Comparison of ENCODE assay signal across 10 cellular contexts in genomic region chr1:46393510-46393909, GRCh38. TPM values are rescaled to one million over a fixed set of nuclear protein-coding genes. Genes with fewer than 3 reads are reported as not detected.
DNase-seq lines count a peak whose midpoint lies in the region; ATAC-seq and TF ChIP-seq lines count a peak whose summit lies in the region.
"Had no signal": no experiment of that assay in that cellular context is flagged by ENCODE, and none has a peak within 500 bp of the region (broad histone marks: within the 10 kb centered on the region; RNA-seq: fewer than 3 reads in every experiment).

No MANE protein-coding gene starts in this region.

- POLR2A ChIA-PET in activated CD8-positive, alpha-beta T cell treated with anti-CD3 and anti-CD28 coated beads for 36 hours (lab: Charles Lee) = no interaction called here

- H3K9me2 ChIP-seq in hepatocyte (replicated peaks; ENCODE audit: insufficient read depth) = no peaks in the 10 kb centered on the region

- peaks cover 7% of the 10 kb centered on the region for H3K36me3 Mint-ChIP-seq in T-helper 2 cell treated with Interferon-gamma antibody and Interleukin-4, amounts not matched to agents 5 μg/mL and 100 μg/mL, for 36 hours (ENCODE audit: low read depth)
- H3K36me3 Mint-ChIP-seq in activated CD8-positive, alpha-beta T cell treated with anti-CD3 and anti-CD28 coated beads for 36 hours (ENCODE audit: low read depth) = peaks cover 22% of the 10 kb centered on the region
- H3K36me3 Mint-ChIP-seq in stimulated activated memory B cell treated with anti-CD40 and anti-IgM and Interleukin-4, amounts not matched to agents 10 μg/mL and 1 μg/mL and 100 μg/mL, for 72 hours = peaks cover 33% of the 10 kb centered on the region

- peak overlapping the region; percentile 63 for H3K4me3 Mint-ChIP-seq in T-helper 2 cell treated with Interferon-gamma antibody and Interleukin-4, amounts not matched to agents 5 μg/mL and 100 μg/mL, for 36 hours
- H3K4me3 Mint-ChIP-seq in activated CD8-positive, alpha-beta T cell treated with anti-CD3 and anti-CD28 coated beads for 36 hours = peak overlapping the region; percentile 57
- peak overlapping the region; percentile 53 for H3K4me3 Mint-ChIP-seq in stimulated activated memory B cell treated with anti-CD40 and anti-IgM and Interleukin-4, amounts not matched to agents 10 μg/mL and 1 μg/mL and 100 μg/mL, for 72 hours

- peaks cover 18% of the 10 kb centered on the region for H3K9me3 Mint-ChIP-seq in T-helper 2 cell treated with Interferon-gamma antibody and Interleukin-4, amounts not matched to agents 5 μg/mL and 100 μg/mL, for 36 hours
- peaks cover 5% of the 10 kb centered on the region for H3K9me3 Mint-ChIP-seq in activated CD8-positive, alpha-beta T cell treated with anti-CD3 and anti-CD28 coated beads for 36 hours
- peaks cover 13% of the 10 kb centered on the region for H3K9me3 Mint-ChIP-seq in stimulated activated memory B cell treated with anti-CD40 and anti-IgM and Interleukin-4, amounts not matched to agents 10 μg/mL and 1 μg/mL and 100 μg/mL, for 72 hours

- CTCF ChIA-PET in activated CD8-positive, alpha-beta T cell treated with anti-CD3 and anti-CD28 coated beads for 36 hours (lab: Charles Lee) = interaction anchor here (1.6 kb wide), 1 partner anchor 13 kb away, joined by 4 read pairs; no protein-coding TSS in a partner anchor

- H3K79me2 ChIP-seq in hepatocyte = peaks cover 28% of the 10 kb centered on the region

- H3K27ac Mint-ChIP-seq in T-helper 2 cell treated with Interferon-gamma antibody and Interleukin-4, amounts not matched to agents 5 μg/mL and 100 μg/mL, for 36 hours = no peak overlapping the region
- H3K27ac Mint-ChIP-seq in activated CD8-positive, alpha-beta T cell treated with anti-CD3 and anti-CD28 coated beads for 36 hours = no peak overlapping the region
- no peak overlapping the region for H3K27ac Mint-ChIP-seq in stimulated activated memory B cell treated with anti-CD40 and anti-IgM and Interleukin-4, amounts not matched to agents 10 μg/mL and 1 μg/mL and 100 μg/mL, for 72 hours

- H3K36me3 ChIP-seq in hepatocyte (replicated peaks; ENCODE audit: insufficient read depth, low read depth) = no peaks in the 10 kb centered on the region

- H4K20me1 ChIP-seq in hepatocyte (ENCODE audit: insufficient read depth, poor library complexity, severe bottlenecking) = peaks cover 4% of the 10 kb centered on the region

- no peak for ATAC-seq in activated CD8-positive, alpha-beta T cell treated with anti-CD3 and anti-CD28 coated beads for 36 hours
- ATAC-seq in stimulated activated memory B cell treated with anti-CD40 and anti-IgM and Interleukin-4, amounts not matched to agents 10 μg/mL and 1 μg/mL and 100 μg/mL, for 72 hours = no peak
- ATAC-seq in GM18873 (IDR thresholded peaks at IDR 0.05; ENCODE audit: low FRiP score, unreplicated experiment) (no peak), HG02642 (IDR thresholded peaks at IDR 0.05; ENCODE audit: poor library complexity, unreplicated experiment) (no peak)

- H3K4me1 Mint-ChIP-seq in T-helper 2 cell treated with Interferon-gamma antibody and Interleukin-4, amounts not matched to agents 5 μg/mL and 100 μg/mL, for 36 hours (ENCODE audit: low read depth) = peaks cover 2% of the 10 kb centered on the region
- H3K4me1 Mint-ChIP-seq in activated CD8-positive, alpha-beta T cell treated with anti-CD3 and anti-CD28 coated beads for 36 hours (ENCODE audit: low read depth) = peaks cover 4% of the 10 kb centered on the region
- no peaks in the 10 kb centered on the region for H3K4me1 Mint-ChIP-seq in stimulated activated memory B cell treated with anti-CD40 and anti-IgM and Interleukin-4, amounts not matched to agents 10 μg/mL and 1 μg/mL and 100 μg/mL, for 72 hours

- 14% methylated on average over 12 of the region's 12 CpGs for WGBS in hepatocyte (ENCODE audit: low lambda C conversion rate, missing lambda C conversion rate)

- peak overlapping the region; percentile 78 for H3K27ac ChIP-seq in hepatocyte

- H3K27me3 ChIP-seq in hepatocyte = no peaks in the 10 kb centered on the region

- peak overlapping the region; percentile 94 for H3K4me2 ChIP-seq in hepatocyte

- H3K4me1 ChIP-seq in hepatocyte (ENCODE audit: insufficient read depth) = peaks cover 22% of the 10 kb centered on the region

- no peaks in the 10 kb centered on the region for H3K9me3 ChIP-seq in hepatocyte (ENCODE audit: low read depth)

- intact Hi-C loops in activated CD8-positive, alpha-beta T cell treated with anti-CD3 and anti-CD28 coated beads for 36 hours (cut with micrococcal nuclease) = no loop called here

- peaks cover 26% of the 10 kb centered on the region for H3K27me3 Mint-ChIP-seq in T-helper 2 cell treated with Interferon-gamma antibody and Interleukin-4, amounts not matched to agents 5 μg/mL and 100 μg/mL, for 36 hours (ENCODE audit: low read depth)
- H3K27me3 Mint-ChIP-seq in activated CD8-positive, alpha-beta T cell treated with anti-CD3 and anti-CD28 coated beads for 36 hours = peaks cover 21% of the 10 kb centered on the region
- peaks cover 52% of the 10 kb centered on the region for H3K27me3 Mint-ChIP-seq in stimulated activated memory B cell treated with anti-CD40 and anti-IgM and Interleukin-4, amounts not matched to agents 10 μg/mL and 1 μg/mL and 100 μg/mL, for 72 hours

- no peak overlapping the region for H3K4me3 ChIP-seq in hepatocyte

- no peak for DNase-seq in T-helper 2 cell treated with Interferon-gamma antibody and Interleukin-4, amounts not matched to agents 5 μg/mL and 100 μg/mL, for 36 hours (ENCODE audit: low spot score)
- DNase-seq in T-helper 2 cell (no peak), hepatocyte (ENCODE audit: low spot score) (peak; percentile 87), DMS153 treated with DMSO at 0.1 percent for 48 hours (lab: John Stamatoyannopoulos, UW; ENCODE audit: unreplicated experiment) (no peak)
- DNase-seq in activated CD8-positive, alpha-beta T cell treated with anti-CD3 and anti-CD28 coated beads for 36 hours = no peak
- DNase-seq: NK-92 treated with Interleukin-12 subunit alpha and Interleukin-12 subunit beta, amount 100 ng/mL, for 24 hours; T1000 had no signal

- H2AFZ ChIP-seq in hepatocyte = peak overlapping the region; percentile 49

- no peak for TF ChIP-seq CTCF in activated CD8-positive, alpha-beta T cell treated with anti-CD3 and anti-CD28 coated beads for 36 hours (IDR thresholded peaks at IDR 0.05)
- TF ChIP-seq CTCF in hepatocyte (IDR thresholded peaks at IDR 0.05; ENCODE audit: poor library complexity) = no peak

RNA-seq across cellular contexts. Expression of gene FAAH, which starts 0.6 kb away (rescaled TPM):
- total RNA-seq in activated CD8-positive, alpha-beta T cell treated with anti-CD3 and anti-CD28 coated beads for 36 hours = 1 to 10 TPM; 3.0 to 4.7 TPM
- 40.3 and 44.5 TPM in 2 replicates for total RNA-seq in hepatocyte
- polyA plus RNA-seq in hepatocyte = 61.1 and 61.8 TPM in 2 replicates

RNA-seq across cellular contexts. Expression of gene NSUN4, which starts 52.9 kb away (rescaled TPM):
- 10 to 100 TPM; 28.5 to 29.3 TPM for total RNA-seq in activated CD8-positive, alpha-beta T cell treated with anti-CD3 and anti-CD28 coated beads for 36 hours
- 17.6 and 20.5 TPM in 2 replicates for total RNA-seq in hepatocyte
- polyA plus RNA-seq in hepatocyte = 13.5 and 21.2 TPM in 2 replicates
